1 cellular context compared by ENCODE assay signal in the genomic region with DNA sequence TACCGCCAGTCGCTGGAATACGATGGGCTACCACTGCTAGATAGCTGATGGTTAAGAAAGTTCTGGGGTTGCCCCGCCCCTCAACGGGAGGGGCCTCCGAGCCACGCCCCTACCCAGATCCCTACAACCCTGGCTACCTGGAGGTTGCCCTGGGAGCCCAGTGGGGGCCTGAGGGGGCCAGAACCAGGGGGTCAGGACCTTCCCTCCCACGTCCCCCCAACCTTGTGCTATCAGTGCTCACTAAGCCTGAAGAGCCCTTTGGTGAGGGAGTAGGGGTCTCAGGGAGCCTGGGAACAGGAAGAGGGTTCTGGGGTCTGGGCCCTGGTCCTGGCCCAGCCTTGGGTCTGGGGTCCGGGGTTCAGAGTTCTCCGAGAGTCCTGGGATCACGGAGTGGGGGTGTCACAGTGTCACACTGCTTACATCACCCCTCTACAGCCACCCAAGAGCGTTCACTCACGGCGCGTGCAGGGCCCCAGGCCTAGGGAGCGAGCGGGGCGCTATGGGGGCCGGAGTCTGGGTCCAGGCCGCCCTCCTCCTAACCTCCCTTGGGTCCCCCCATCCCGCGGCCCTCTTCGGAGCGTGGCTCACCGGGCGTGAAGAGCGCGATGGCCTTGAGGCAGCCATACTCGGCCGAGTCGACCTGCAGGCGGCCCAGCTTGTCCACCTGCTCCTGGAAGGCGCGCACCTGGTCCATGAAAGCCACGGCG.
A peak's percentile ranks its signal among the peaks of the same experiment; 100 is the strongest.
TF ChIP-seq lines count a peak whose summit lies in the region.

No MANE protein-coding gene starts in this region.

TF ChIP-seq in HEK293, 187 proteins besides CTCF, POLR2A, EP300 and RAD21 (continued from another document):
- TF ChIP-seq ZNF19 (tag by site-specific recombination; IDR thresholded peaks at IDR 0.05; ENCODE audit: low read depth) (no peak), TRIM28 (IDR thresholded peaks at IDR 0.05; ENCODE audit: borderline replicate concordance, low read length) (no peak), HOXD13 (CRISPR knock-in tag; IDR thresholded peaks at IDR 0.05; ENCODE audit: borderline replicate concordance) (no peak), ZXDB (tag by site-specific recombination; IDR thresholded peaks at IDR 0.05) (peak; percentile 48; the same call in 1 of the 2 replicates), GLIS1 (tag by site-specific recombination; IDR thresholded peaks at IDR 0.05) (peak; percentile 87), ZBTB7A (tag by site-specific recombination; IDR thresholded peaks at IDR 0.05; ENCODE audit: low read depth) (0 out of 2 replicates have a peak, but pooled peaks have one; percentile 9), SP2 (tag by site-specific recombination; IDR thresholded peaks at IDR 0.05) (peak; percentile 56), BCL11A (tag by site-specific recombination; IDR thresholded peaks at IDR 0.05; ENCODE audit: low read depth) (peak; percentile 50; the same call in 1 of the 2 replicates), KLF1 (tag by site-specific recombination; IDR thresholded peaks at IDR 0.05) (peak; percentile 9; the same call in 1 of the 2 replicates), ZBTB20 (tag by site-specific recombination; IDR thresholded peaks at IDR 0.05) (peak; percentile 87; the same call in 1 of the 2 replicates), ZBTB48 (tag by site-specific recombination; IDR thresholded peaks at IDR 0.05) (peak; percentile 92), ZNF324 (tag by site-specific recombination; IDR thresholded peaks at IDR 0.05) (no peak), BCL11B (tag by site-specific recombination; IDR thresholded peaks at IDR 0.05; ENCODE audit: low read depth) (peak; percentile 62), KLF8 (tag by site-specific recombination; IDR thresholded peaks at IDR 0.05) (peak; percentile 39; the same call in 1 of the 2 replicates), ZNF366 (tag by site-specific recombination; conservative IDR thresholded peaks at IDR 0.05) (peak; percentile 75)
- TF ChIP-seq, protein P1, sequence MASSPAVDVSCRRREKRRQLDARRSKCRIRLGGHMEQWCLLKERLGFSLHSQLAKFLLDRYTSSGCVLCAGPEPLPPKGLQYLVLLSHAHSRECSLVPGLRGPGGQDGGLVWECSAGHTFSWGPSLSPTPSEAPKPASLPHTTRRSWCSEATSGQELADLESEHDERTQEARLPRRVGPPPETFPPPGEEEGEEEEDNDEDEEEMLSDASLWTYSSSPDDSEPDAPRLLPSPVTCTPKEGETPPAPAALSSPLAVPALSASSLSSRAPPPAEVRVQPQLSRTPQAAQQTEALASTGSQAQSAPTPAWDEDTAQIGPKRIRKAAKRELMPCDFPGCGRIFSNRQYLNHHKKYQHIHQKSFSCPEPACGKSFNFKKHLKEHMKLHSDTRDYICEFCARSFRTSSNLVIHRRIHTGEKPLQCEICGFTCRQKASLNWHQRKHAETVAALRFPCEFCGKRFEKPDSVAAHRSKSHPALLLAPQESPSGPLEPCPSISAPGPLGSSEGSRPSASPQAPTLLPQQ (tag by site-specific recombination; IDR thresholded peaks at IDR 0.05) = 0 out of 2 replicates have a peak, but pooled peaks have one; percentile 31
- TF ChIP-seq, protein P2, sequence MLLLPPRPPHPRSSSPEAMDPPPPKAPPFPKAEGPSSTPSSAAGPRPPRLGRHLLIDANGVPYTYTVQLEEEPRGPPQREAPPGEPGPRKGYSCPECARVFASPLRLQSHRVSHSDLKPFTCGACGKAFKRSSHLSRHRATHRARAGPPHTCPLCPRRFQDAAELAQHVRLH (tag by site-specific recombination; IDR thresholded peaks at IDR 0.05) = peak; percentile 71; the same call in 1 of the 2 replicates
- TF ChIP-seq, protein P3, sequence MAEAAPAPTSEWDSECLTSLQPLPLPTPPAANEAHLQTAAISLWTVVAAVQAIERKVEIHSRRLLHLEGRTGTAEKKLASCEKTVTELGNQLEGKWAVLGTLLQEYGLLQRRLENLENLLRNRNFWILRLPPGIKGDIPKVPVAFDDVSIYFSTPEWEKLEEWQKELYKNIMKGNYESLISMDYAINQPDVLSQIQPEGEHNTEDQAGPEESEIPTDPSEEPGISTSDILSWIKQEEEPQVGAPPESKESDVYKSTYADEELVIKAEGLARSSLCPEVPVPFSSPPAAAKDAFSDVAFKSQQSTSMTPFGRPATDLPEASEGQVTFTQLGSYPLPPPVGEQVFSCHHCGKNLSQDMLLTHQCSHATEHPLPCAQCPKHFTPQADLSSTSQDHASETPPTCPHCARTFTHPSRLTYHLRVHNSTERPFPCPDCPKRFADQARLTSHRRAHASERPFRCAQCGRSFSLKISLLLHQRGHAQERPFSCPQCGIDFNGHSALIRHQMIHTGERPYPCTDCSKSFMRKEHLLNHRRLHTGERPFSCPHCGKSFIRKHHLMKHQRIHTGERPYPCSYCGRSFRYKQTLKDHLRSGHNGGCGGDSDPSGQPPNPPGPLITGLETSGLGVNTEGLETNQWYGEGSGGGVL (tag by site-specific recombination; IDR thresholded peaks at IDR 0.05) = 0 out of 2 replicates have a peak, but pooled peaks have one; percentile 27
- TF ChIP-seq, protein P4, sequence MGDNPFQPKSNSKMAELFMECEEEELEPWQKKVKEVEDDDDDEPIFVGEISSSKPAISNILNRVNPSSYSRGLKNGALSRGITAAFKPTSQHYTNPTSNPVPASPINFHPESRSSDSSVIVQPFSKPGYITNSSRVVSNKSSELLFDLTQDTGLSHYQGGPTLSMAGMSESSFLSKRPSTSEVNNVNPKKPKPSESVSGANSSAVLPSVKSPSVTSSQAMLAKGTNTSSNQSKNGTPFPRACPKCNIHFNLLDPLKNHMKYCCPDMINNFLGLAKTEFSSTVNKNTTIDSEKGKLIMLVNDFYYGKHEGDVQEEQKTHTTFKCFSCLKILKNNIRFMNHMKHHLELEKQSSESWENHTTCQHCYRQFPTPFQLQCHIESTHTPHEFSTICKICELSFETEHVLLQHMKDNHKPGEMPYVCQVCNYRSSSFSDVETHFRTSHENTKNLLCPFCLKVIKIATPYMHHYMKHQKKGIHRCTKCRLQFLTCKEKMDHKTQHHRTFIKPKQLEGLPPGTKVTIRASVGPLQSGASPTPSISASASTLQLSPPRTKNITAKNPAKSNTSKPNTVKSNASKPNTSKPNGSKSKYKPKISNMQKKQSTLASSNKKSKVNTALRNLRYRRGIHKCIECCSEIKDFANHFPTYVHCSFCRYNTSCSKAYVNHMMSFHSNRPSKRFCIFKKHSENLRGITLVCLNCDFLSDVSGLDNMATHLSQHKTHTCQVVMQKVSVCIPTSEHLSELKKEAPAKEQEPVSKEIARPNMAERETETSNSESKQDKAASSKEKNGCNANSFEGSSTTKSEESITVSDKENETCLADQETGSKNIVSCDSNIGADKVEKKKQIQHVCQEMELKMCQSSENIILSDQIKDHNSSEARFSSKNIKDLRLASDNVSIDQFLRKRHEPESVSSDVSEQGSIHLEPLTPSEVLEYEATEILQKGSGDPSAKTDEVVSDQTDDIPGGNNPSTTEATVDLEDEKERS (tag by site-specific recombination; IDR thresholded peaks at IDR 0.05) = no peak
- TF ChIP-seq, protein P5, sequence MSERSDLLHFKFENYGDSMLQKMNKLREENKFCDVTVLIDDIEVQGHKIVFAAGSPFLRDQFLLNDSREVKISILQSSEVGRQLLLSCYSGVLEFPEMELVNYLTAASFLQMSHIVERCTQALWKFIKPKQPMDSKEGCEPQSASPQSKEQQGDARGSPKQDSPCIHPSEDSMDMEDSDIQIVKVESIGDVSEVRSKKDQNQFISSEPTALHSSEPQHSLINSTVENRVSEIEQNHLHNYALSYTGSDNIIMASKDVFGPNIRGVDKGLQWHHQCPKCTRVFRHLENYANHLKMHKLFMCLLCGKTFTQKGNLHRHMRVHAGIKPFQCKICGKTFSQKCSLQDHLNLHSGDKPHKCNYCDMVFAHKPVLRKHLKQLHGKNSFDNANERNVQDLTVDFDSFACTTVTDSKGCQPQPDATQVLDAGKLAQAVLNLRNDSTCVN (tag by site-specific recombination; optimal IDR thresholded peaks at IDR 0.05) = peak; percentile 88
- TF ChIP-seq, protein P6, sequence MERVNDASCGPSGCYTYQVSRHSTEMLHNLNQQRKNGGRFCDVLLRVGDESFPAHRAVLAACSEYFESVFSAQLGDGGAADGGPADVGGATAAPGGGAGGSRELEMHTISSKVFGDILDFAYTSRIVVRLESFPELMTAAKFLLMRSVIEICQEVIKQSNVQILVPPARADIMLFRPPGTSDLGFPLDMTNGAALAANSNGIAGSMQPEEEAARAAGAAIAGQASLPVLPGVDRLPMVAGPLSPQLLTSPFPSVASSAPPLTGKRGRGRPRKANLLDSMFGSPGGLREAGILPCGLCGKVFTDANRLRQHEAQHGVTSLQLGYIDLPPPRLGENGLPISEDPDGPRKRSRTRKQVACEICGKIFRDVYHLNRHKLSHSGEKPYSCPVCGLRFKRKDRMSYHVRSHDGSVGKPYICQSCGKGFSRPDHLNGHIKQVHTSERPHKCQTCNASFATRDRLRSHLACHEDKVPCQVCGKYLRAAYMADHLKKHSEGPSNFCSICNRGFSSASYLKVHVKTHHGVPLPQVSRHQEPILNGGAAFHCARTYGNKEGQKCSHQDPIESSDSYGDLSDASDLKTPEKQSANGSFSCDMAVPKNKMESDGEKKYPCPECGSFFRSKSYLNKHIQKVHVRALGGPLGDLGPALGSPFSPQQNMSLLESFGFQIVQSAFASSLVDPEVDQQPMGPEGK (tag by site-specific recombination; IDR thresholded peaks at IDR 0.05) = peak; percentile 97
